In the genomic region with DNA sequence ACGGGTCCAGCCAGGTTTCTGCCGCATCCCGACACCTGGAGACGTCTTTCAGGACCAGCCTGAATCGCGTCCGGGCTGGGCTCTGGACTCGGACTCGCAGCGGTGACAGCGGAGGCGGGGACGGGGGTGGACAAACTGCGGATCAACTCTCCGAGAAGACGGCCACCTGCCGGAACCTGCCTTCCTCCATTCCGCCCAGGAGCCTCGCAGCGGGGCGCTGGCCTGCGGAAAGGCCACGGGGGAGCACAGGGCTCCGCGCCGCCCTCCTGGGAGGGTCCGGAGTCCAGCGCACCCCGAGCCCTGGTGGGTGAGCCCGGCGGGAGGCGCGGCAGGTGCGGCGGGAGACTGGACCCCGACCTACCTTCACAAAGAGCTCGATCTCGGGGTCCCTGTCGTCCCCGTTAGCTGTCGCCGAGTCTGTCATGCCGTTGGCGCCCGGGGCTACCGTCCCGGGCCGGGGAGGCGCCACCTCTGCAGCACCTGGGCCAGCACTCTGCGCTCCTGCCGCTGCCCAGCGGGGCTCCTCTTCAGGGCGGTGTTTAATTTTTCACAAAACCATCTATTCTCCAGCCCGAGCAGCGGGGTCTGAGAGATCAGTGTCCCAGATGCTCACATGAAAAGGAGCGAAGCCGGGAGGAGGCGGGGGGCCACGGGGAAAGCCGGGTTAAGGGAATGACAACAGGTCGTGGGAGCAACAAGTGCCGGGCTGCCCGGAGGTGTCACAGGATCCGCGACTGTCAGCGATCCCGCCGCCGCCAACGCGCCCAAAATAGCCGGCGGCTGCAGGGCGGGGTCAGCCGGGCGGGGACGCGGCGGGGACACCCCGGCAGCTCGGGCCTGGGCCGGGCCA, we compare ENCODE assay signal across 8 cellular contexts. TPM values are rescaled to one million over a fixed set of nuclear protein-coding genes. Genes with fewer than 3 reads are reported as not detected.
DNase-seq lines count a peak whose midpoint lies in the region; ATAC-seq, FAIRE-seq and TF ChIP-seq lines count a peak whose summit lies in the region.

A gene (minus strand): TSS at position 742 of the 850 bp plus-strand sequence. CDS start 318 bp downstream, at position 424.

- H3K4me1 ChIP-seq in keratinocyte (ENCODE audit: control insufficient read depth, extremely low read depth, insufficient read depth, low read length) = no peaks in the 10 kb centered on the region

- in situ Hi-C loops in astrocyte of the cerebellum (cut with HindIII; ENCODE audit: low sequenced_read_pairs) = no loop called here

- peak; percentile 71 for DNase-seq in ELF-1 (ENCODE audit: low read depth, low spot score)
- DNase-seq in OCI-M1 (lab: John Stamatoyannopoulos, UW) = peak; percentile 17
- no peak for DNase-seq in astrocyte of the cerebellum (ENCODE audit: low read depth)
- DNase-seq in keratinocyte (ENCODE audit: low read depth, low spot score) = no peak
- DNase-seq in stimulated activated CD4-positive, alpha-beta T cell treated with anti-CD3 and anti-CD28 coated beads, Interleukin-4, amount 100 ng/mL, for 1 hour = peak; percentile 24
- no peak for DNase-seq in NCI-H446 (lab: John Stamatoyannopoulos, UW)

- peaks cover 52% of the 10 kb centered on the region for H3K27me3 ChIP-seq in keratinocyte (ENCODE audit: control insufficient read depth, extremely low read depth, insufficient read depth, low read length)

- H3K4me3 ChIP-seq in astrocyte of the cerebellum (ENCODE audit: low read depth, low read length) (peak within 1 kb of the TSS; percentile 20), keratinocyte (ENCODE audit: control insufficient read depth in 2 of 3, extremely low read depth in 1 of 3, insufficient read depth in 2 of 3, low read depth in 1 of 3, low read length in 3 of 3) (no peak within 1 kb of the TSS)

- dilution Hi-C loops in keratinocyte (cut with MboI; ENCODE audit: extremely low pct_ligation_motif_present, low sequenced_read_pairs) = no loop called here

- H3K27ac ChIP-seq in keratinocyte (ENCODE audit: control insufficient read depth, insufficient read depth, low read length) = no peak within 1 kb of the TSS

- H3K9me3 ChIP-seq in keratinocyte (ENCODE audit: control insufficient read depth, low read depth, low read length) = no peaks in the 10 kb centered on the region

- H4K20me1 ChIP-seq in keratinocyte (ENCODE audit: control insufficient read depth, extremely low read depth, insufficient read depth, low read length) = no peaks in the 10 kb centered on the region

- FAIRE-seq in keratinocyte (lab: Jason Lieb, UNC) = no peak

- TF ChIP-seq CTCF in astrocyte of the cerebellum (IDR thresholded peaks at IDR 0.05; ENCODE audit: low read depth, low read length, missing control alignments) (no peak), keratinocyte (optimal IDR thresholded peaks at IDR 0.05 in 1 of 3, IDR thresholded peaks at IDR 0.05 in 1 of 3, conservative IDR thresholded peaks at IDR 0.05 in 1 of 3; ENCODE audit: extremely low read depth in 1 of 3, insufficient read depth in 2 of 3, low read length in 3 of 3) (no peak)

- H3K36me3 ChIP-seq in keratinocyte (ENCODE audit: control insufficient read depth in 2 of 2, extremely low read depth in 1 of 2, insufficient read depth in 2 of 2, low read length in 2 of 2) = no peaks in the 10 kb centered on the region

- H3K9me1 ChIP-seq in keratinocyte (ENCODE audit: control insufficient read depth, extremely low read depth, insufficient read depth, low read length) = no peaks in the 10 kb centered on the region

- ATAC-seq in GM19452 (IDR thresholded peaks at IDR 0.05; ENCODE audit: unreplicated experiment) = no peak
- ATAC-seq in HG02642 (IDR thresholded peaks at IDR 0.05; ENCODE audit: poor library complexity, unreplicated experiment) = no peak

- peak within 1 kb of the TSS; percentile 2 for H3K4me2 ChIP-seq in keratinocyte (ENCODE audit: control insufficient read depth, extremely low read depth, insufficient read depth, low read depth, low read length)

- no peak within 1 kb of the TSS for H3K9ac ChIP-seq in keratinocyte (ENCODE audit: control insufficient read depth, extremely low read depth, insufficient read depth, low read length)

- H2AFZ ChIP-seq in keratinocyte (ENCODE audit: control insufficient read depth, low read length) = no peak within 1 kb of the TSS

- H3K79me2 ChIP-seq in keratinocyte (ENCODE audit: control insufficient read depth, insufficient read depth, low read length) = no peaks in the 10 kb centered on the region

RNA-seq across cellular contexts. Expression of the gene that starts here (rescaled TPM):
- 0.09 TPM in 2 of 3 replicates, not detected in the other for polyA plus RNA-seq in keratinocyte
- 0.12 TPM for polyA plus RNA-seq in keratinocyte (2011; ENCODE audit: low read depth)
- 0.15 TPM in 1 of 2 replicates, not detected in the other for polyA plus RNA-seq in keratinocyte (2011; cell fraction: cytosol; rRNA removed)
- 0.11 TPM in 1 of 2 replicates, not detected in the other for polyA plus RNA-seq in keratinocyte (2011; cell fraction: nucleus; rRNA removed)
- 0.39 TPM in 1 of 2 replicates, not detected in the other for polyA plus RNA-seq in keratinocyte (2012; ENCODE audit: low replicate concordance)
- polyA minus RNA-seq in keratinocyte = not detected in 3 replicates
- not detected for polyA minus RNA-seq in keratinocyte (2011; cell fraction: cytosol; rRNA and poly(A)+ RNA removed)
- not detected in 2 replicates for polyA minus RNA-seq in keratinocyte (2011; cell fraction: nucleus; rRNA and poly(A)+ RNA removed)

Comparison
In these comparisons a context has a peak if more than half of its experiments do, and no peak if none do; other contexts are left out.
1. DNase-seq: peak in ELF-1 (single experiment), OCI-M1 (single experiment) and stimulated activated CD4-positive, alpha-beta T cell treated with anti-CD3 and anti-CD28 coated beads, Interleukin-4, amount 100 ng/mL, for 1 hour (single experiment); none in astrocyte of the cerebellum (single experiment), keratinocyte (single experiment) and NCI-H446 (0 of 2).